Comparison of ENCODE assay signal across 19 cellular contexts in the genomic region with DNA sequence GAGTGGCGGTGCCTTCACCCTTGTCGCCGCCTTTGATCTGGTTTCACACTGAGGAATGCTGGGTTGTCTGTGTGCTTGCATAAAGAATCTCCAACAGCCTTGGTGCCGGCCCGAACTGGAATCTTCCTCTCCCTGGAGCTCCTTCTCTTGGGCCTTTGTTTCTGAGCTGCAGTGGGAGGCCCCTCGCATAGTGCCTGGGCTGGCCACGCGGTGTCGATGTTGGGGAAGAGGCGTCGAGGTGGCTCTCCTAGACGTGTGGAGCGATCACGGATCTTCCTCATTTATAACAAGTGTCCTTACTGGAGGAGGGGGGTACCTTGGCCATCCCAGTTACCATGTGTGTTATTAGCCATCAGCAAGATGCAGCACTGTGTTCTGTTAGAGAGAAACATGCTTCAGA.
DNase-seq lines count a peak whose midpoint lies in the region; ATAC-seq, FAIRE-seq and TF ChIP-seq lines count a peak whose summit lies in the region.
"Had no signal": no experiment of that assay in that cellular context is flagged by ENCODE, and none has a peak within 500 bp of the region (broad histone marks: within the 10 kb centered on the region; RNA-seq: fewer than 3 reads in every experiment).

No MANE protein-coding gene starts in this region.

- TF ChIP-seq EP300 in H1 (IDR thresholded peaks at IDR 0.05; ENCODE audit: borderline replicate concordance in 1 of 2, low read depth in 2 of 2, low read length in 2 of 2) = no peak

- no peak overlapping the region for H2BK12ac ChIP-seq in H1 (ENCODE audit: low read depth, low read length)

- CTCF ChIA-PET in H1 (lab: Charles Lee; ENCODE audit: partially characterized antibody) = interaction anchor here (0.9 to 1.2 kb wide), 2 partner anchors 28 to 98 kb away, joined by 3 read pairs; no protein-coding TSS in a partner anchor

- H3K4me1 Mint-ChIP-seq in natural killer cell treated with Interleukin-12 subunit alpha and Interleukin-12 subunit beta and Interleukin-15 and Interleukin-18, amount 100 ng/mL, for 72 hours (ENCODE audit: low read depth in 2 of 2) = no peaks in the 10 kb centered on the region
- H3K4me1 Mint-ChIP-seq in natural killer cell (no peaks in the 10 kb centered on the region), neural progenitor cell (peaks cover 24% of the 10 kb centered on the region)
- H3K4me1 Mint-ChIP-seq: CD4-positive, alpha-beta memory T cell had no signal

- no peaks in the 10 kb centered on the region for H3K36me3 ChIP-seq in H1 (ENCODE audit: control insufficient read depth in 2 of 4, insufficient read depth in 4 of 4, low read length in 3 of 4)
- H3K36me3 ChIP-seq in neural progenitor cell = no peaks in the 10 kb centered on the region
- H3K36me3 ChIP-seq in vagina = no peaks in the 10 kb centered on the region

- peaks cover 0 to 2% (median under 1%) of the 10 kb centered on the region in 4 experiments; a peak in 1 of 7 replicates for H3K4me1 ChIP-seq in H1 (replicated peaks in 1 of 4; ENCODE audit: control insufficient read depth in 3 of 4, insufficient read depth in 4 of 4, low read length in 3 of 4)
- H3K4me1 ChIP-seq in neural progenitor cell = no peaks in the 10 kb centered on the region
- peaks cover 14% of the 10 kb centered on the region for H3K4me1 ChIP-seq in vagina
- H3K4me1 ChIP-seq: A549 had no signal

- TF ChIP-seq POLR2A in H1 (IDR thresholded peaks at IDR 0.05; ENCODE audit: control extremely low read depth in 1 of 2, low read depth in 2 of 2, low read length in 2 of 2) = no peak
- no peak for TF ChIP-seq POLR2A in vagina (IDR thresholded peaks at IDR 0.05)

- H3K4me3 Mint-ChIP-seq in natural killer cell treated with Interleukin-12 subunit alpha and Interleukin-12 subunit beta and Interleukin-15 and Interleukin-18, amount 100 ng/mL, for 72 hours = no peak overlapping the region
- H3K4me3 Mint-ChIP-seq in natural killer cell (no peak overlapping the region), neural progenitor cell (no peak overlapping the region)
- H3K4me3 Mint-ChIP-seq: CD4-positive, alpha-beta memory T cell had no signal

- POLR2A ChIA-PET in H1 (lab: Charles Lee; ENCODE audit: partially characterized antibody) = no interaction called here

- H2BK5ac ChIP-seq in H1 (ENCODE audit: low read depth, low read length) = no peak overlapping the region

- peak; percentile 20 for DNase-seq in natural killer cell treated with Interleukin-12 subunit alpha and Interleukin-12 subunit beta and Interleukin-15 and Interleukin-18, amount 100 ng/mL, for 72 hours (ENCODE audit: low spot score)
- DNase-seq in natural killer cell (no peak), H1 (ENCODE audit: low read depth in 1 of 2, low spot score in 2 of 2) (no peak), neural progenitor cell (ENCODE audit: low spot score) (no peak), globus pallidus (ENCODE audit: low spot score) (no peak), vagina (ENCODE audit: extremely low spot score in 2 of 2) (no peak)
- DNase-seq: 8988T; C1 segment of cervical spinal cord; Calu3; CD4-positive, alpha-beta memory T cell; COR-L47; DMS53; DMS79 treated with DMSO at 0.1 percent for 48 hours; GOT3; H7; HCEC 1CT had no signal

- no peak overlapping the region for H4K5ac ChIP-seq in H1 (ENCODE audit: insufficient read length, low read depth, low read length)

- H3K9ac ChIP-seq in H1 (replicated peaks in 1 of 4; ENCODE audit: extremely low read depth in 1 of 4, low read depth in 3 of 4, low read length in 3 of 4) (no peak overlapping the region), neural progenitor cell (no peak overlapping the region)

- peaks cover 0 to 6% of the 10 kb centered on the region in 2 experiments for H4K20me1 ChIP-seq in H1 (replicated peaks in 1 of 2; ENCODE audit: control insufficient read depth in 1 of 2, insufficient read depth in 2 of 2, low read length in 2 of 2)
- no peaks in the 10 kb centered on the region for H4K20me1 ChIP-seq in neural progenitor cell (ENCODE audit: low read depth)

- no peaks in the 10 kb centered on the region for H3F3A ChIP-seq in neural progenitor cell (ENCODE audit: low read depth)

- no peak overlapping the region for H3K18ac ChIP-seq in H1 (ENCODE audit: extremely low read depth, low read length)

- ATAC-seq in natural killer cell treated with Interleukin-12 subunit alpha and Interleukin-12 subunit beta and Interleukin-15 and Interleukin-18, amount 100 ng/mL, for 72 hours = no peak
- ATAC-seq in natural killer cell = no peak
- ATAC-seq: A549 had no signal

- TF ChIP-seq CTCF in natural killer cell (IDR thresholded peaks at IDR 0.05) = no peak
- no peak for TF ChIP-seq CTCF in H1 (IDR thresholded peaks at IDR 0.05; ENCODE audit: control extremely low read depth in 1 of 3, insufficient read depth in 1 of 3, low read depth in 1 of 3, low read length in 3 of 3)
- TF ChIP-seq CTCF in neural progenitor cell (IDR thresholded peaks at IDR 0.05) = no peak
- no peak for TF ChIP-seq CTCF in vagina (IDR thresholded peaks at IDR 0.05)

- no peak overlapping the region for H3K4me2 ChIP-seq in H1 (ENCODE audit: insufficient read depth in 1 of 2, low read depth in 2 of 2, low read length in 2 of 2)
- no peak overlapping the region for H3K4me2 ChIP-seq in neural progenitor cell
- H3K4me2 ChIP-seq: A549 had no signal

- H2BK120ac ChIP-seq in H1 (replicated peaks; ENCODE audit: low read depth, low read length) = no peak overlapping the region

- no peaks in the 10 kb centered on the region for H3K9me3 ChIP-seq in H1 (ENCODE audit: insufficient read depth in 2 of 2, low read depth in 1 of 2, low read length in 1 of 2)
- H3K9me3 ChIP-seq in neural progenitor cell (ENCODE audit: low read depth) = no peaks in the 10 kb centered on the region
- H3K9me3 ChIP-seq in vagina = no peaks in the 10 kb centered on the region
- H3K9me3 ChIP-seq: A549 had no signal

- no peak overlapping the region for H3K14ac ChIP-seq in H1 (ENCODE audit: insufficient read length)

- H3K23me2 ChIP-seq in H1 (ENCODE audit: low read depth, low read length) = no peaks in the 10 kb centered on the region; the same call in 1 of the 2 replicates

- H3K27me3 ChIP-seq in H1 (replicated peaks in 1 of 4; ENCODE audit: control insufficient read depth in 3 of 4, extremely low read depth in 1 of 4, insufficient read depth in 3 of 4, low read length in 3 of 4) = peaks cover 0 to 2% (median 0%) of the 10 kb centered on the region in 4 experiments; a peak in 1 of 7 replicates
- no peaks in the 10 kb centered on the region for H3K27me3 ChIP-seq in neural progenitor cell
- no peaks in the 10 kb centered on the region for H3K27me3 ChIP-seq in vagina

- H2BK15ac ChIP-seq in H1 (ENCODE audit: low read length) = no peak overlapping the region

- WGBS in H1 (ENCODE audit: extremely low coverage in 1 of 2, insufficient coverage in 1 of 2, insufficient read length in 1 of 2, insufficient replicate concordance in 2 of 2, low coverage in 1 of 2, low lambda C conversion rate in 2 of 2, missing lambda C conversion rate in 1 of 2), 2 experiments = 84% methylated on average over 14 of the region's 14 CpGs; no CpG with 5 or more reads in 1 of the 2 experiments

- intact Hi-C loops in natural killer cell (cut with micrococcal nuclease) (no loop called here), vagina (cut with DNase I) (no loop called here)

- no peak overlapping the region for H3K23ac ChIP-seq in H1 (ENCODE audit: insufficient read length)

- H2AFZ ChIP-seq in H1 (ENCODE audit: low read length) (no peak overlapping the region), neural progenitor cell (replicated peaks) (no peak overlapping the region)

- H3K79me2 ChIP-seq in H1 (ENCODE audit: control insufficient read depth in 1 of 2, insufficient read depth in 2 of 2, low read length in 2 of 2) (no peaks in the 10 kb centered on the region), neural progenitor cell (ENCODE audit: low read depth) (no peaks in the 10 kb centered on the region)

- H3K27ac Mint-ChIP-seq in natural killer cell treated with Interleukin-12 subunit alpha and Interleukin-12 subunit beta and Interleukin-15 and Interleukin-18, amount 100 ng/mL, for 72 hours = no peak overlapping the region
- H3K27ac Mint-ChIP-seq in natural killer cell = no peak overlapping the region
- H3K27ac Mint-ChIP-seq in neural progenitor cell = peak overlapping the region; percentile 69
- H3K27ac Mint-ChIP-seq: CD4-positive, alpha-beta memory T cell had no signal

- no peak overlapping the region for H2AK5ac ChIP-seq in H1 (ENCODE audit: low read depth, low read length)

- H3K4ac ChIP-seq in H1 (replicated peaks; ENCODE audit: insufficient read length, low read depth, low read length) = no peak overlapping the region

- H3K27me3 Mint-ChIP-seq in natural killer cell treated with Interleukin-12 subunit alpha and Interleukin-12 subunit beta and Interleukin-15 and Interleukin-18, amount 100 ng/mL, for 72 hours = peaks cover 0 to 7% of the 10 kb centered on the region in 2 donors
- H3K27me3 Mint-ChIP-seq in natural killer cell (ENCODE audit: low read depth in 2 of 2) (no peaks in the 10 kb centered on the region), neural progenitor cell (ENCODE audit: insufficient read depth, low read depth) (peaks cover 42% of the 10 kb centered on the region)

- H2BK20ac ChIP-seq in H1 (ENCODE audit: low read length) = no peak overlapping the region

- TF ChIP-seq RAD21 in H1 (IDR thresholded peaks at IDR 0.05 in 1 of 2, conservative IDR thresholded peaks at IDR 0.05 in 1 of 2; ENCODE audit: low read depth in 2 of 2, low read length in 2 of 2) = no peak

- no peaks in the 10 kb centered on the region for H3K36me3 Mint-ChIP-seq in natural killer cell treated with Interleukin-12 subunit alpha and Interleukin-12 subunit beta and Interleukin-15 and Interleukin-18, amount 100 ng/mL, for 72 hours
- H3K36me3 Mint-ChIP-seq in natural killer cell (no peaks in the 10 kb centered on the region), neural progenitor cell (no peaks in the 10 kb centered on the region)
- H3K36me3 Mint-ChIP-seq: CD4-positive, alpha-beta memory T cell had no signal

- H4K8ac ChIP-seq in H1 (ENCODE audit: extremely low read depth, insufficient read depth, low read length) = no peak overlapping the region

- no peaks in the 10 kb centered on the region for H3K79me1 ChIP-seq in H1 (ENCODE audit: low read depth, low read length)

- FAIRE-seq in H1 (lab: Jason Lieb, UNC) = no peak
- FAIRE-seq: A549, G401.6, GM12892 had no signal

- H3K56ac ChIP-seq in H1 (replicated peaks; ENCODE audit: insufficient read length, low read depth, low read length) = no peak overlapping the region

- no peak overlapping the region for H3K27ac ChIP-seq in H1 (ENCODE audit: low read depth, low read length)
- no peak overlapping the region for H3K27ac ChIP-seq in neural progenitor cell
- no peak overlapping the region for H3K27ac ChIP-seq in vagina
- H3K27ac ChIP-seq: A549 had no signal

- H4K91ac ChIP-seq in H1 (replicated peaks; ENCODE audit: insufficient read length, low read length) = no peak overlapping the region

- no peaks in the 10 kb centered on the region for H3K9me3 Mint-ChIP-seq in natural killer cell treated with Interleukin-12 subunit alpha and Interleukin-12 subunit beta and Interleukin-15 and Interleukin-18, amount 100 ng/mL, for 72 hours
- H3K9me3 Mint-ChIP-seq in natural killer cell (no peaks in the 10 kb centered on the region), neural progenitor cell (no peaks in the 10 kb centered on the region)

- no peak overlapping the region for H3K4me3 ChIP-seq in H1 (ENCODE audit: extremely low read depth in 1 of 4, insufficient read depth in 2 of 4, low read depth in 3 of 4, low read length in 4 of 4)
- H3K4me3 ChIP-seq in neural progenitor cell = no peak overlapping the region
- no peak overlapping the region for H3K4me3 ChIP-seq in vagina
- H3K4me3 ChIP-seq: A549 had no signal
